13 cellular contexts compared by ENCODE assay signal in the genomic region with DNA sequence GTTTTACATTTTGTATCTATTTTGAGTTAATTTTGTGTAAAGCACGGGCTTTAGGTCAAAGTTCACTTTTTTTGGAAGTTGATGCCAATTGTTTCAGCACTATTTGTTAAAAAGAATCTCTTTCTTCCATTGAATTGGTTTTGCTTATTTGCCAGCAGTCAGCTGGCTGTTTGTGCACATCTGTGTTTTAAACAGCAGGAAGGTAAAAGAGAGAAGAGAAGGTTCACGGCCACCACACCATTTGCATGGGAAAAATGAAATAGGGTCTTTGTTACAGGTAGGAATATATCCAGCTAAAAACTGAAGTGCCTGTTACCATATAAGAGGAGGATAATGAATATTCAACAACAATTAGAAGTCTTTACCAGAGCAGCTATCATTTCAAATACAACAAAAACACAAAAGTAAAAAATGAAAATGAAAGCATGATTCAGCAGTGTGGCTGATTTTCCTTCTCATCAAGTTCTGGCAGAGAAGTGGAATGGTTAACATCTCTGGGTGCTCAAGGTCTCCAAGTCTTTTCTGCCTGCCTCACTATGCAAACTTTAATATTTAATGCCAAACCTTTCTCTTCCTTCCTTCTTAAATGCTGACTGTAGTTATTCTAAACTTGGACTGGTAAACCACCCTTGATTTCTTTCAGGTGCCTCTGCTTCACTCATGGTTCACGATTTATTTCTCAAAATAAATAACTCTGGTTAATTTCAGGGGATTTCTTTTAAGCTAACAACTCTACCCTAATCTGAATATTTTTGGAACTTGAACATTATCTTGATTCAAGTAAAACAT.
DNase-seq lines count a peak whose midpoint lies in the region; ATAC-seq, FAIRE-seq and TF ChIP-seq lines count a peak whose summit lies in the region.
"Had no signal": no experiment of that assay in that cellular context is flagged by ENCODE, and none has a peak within 500 bp of the region (broad histone marks: within the 10 kb centered on the region; RNA-seq: fewer than 3 reads in every experiment).

No MANE protein-coding gene starts in this region.

- no peaks in the 10 kb centered on the region for H3K4me1 Mint-ChIP-seq in CD8-positive, alpha-beta T cell (ENCODE audit: low read depth)

- H3K9ac ChIP-seq in colonic mucosa (ENCODE audit: low read depth in 2 of 2, low read length in 2 of 2) = no peak overlapping the region

- H3K4me1 ChIP-seq in body of pancreas (peaks cover 5% of the 10 kb centered on the region), colonic mucosa (no peaks in the 10 kb centered on the region)
- H3K4me1 ChIP-seq in CD8-positive, alpha-beta T cell (ENCODE audit: insufficient read depth, low read length) = no peaks in the 10 kb centered on the region
- H3K4me1 ChIP-seq: Caco-2 had no signal

- FAIRE-seq in GM18507 (lab: Jason Lieb, UNC) = peak; percentile 77
- FAIRE-seq: keratinocyte had no signal

- no peaks in the 10 kb centered on the region for H3K27me3 Mint-ChIP-seq in CD8-positive, alpha-beta T cell (ENCODE audit: low read depth)
- H3K27me3 Mint-ChIP-seq: natural killer cell treated with Interleukin-12 subunit alpha and Interleukin-12 subunit beta and Interleukin-15 and Interleukin-18, amount 100 ng/mL, for 72 hours had no signal

- no peaks in the 10 kb centered on the region for H3K9me3 ChIP-seq in body of pancreas
- H3K9me3 ChIP-seq in colonic mucosa = no peaks in the 10 kb centered on the region
- H3K9me3 ChIP-seq in CD8-positive, alpha-beta T cell (ENCODE audit: low read length) = no peaks in the 10 kb centered on the region
- H3K9me3 ChIP-seq: Caco-2 had no signal

- H3K27me3 ChIP-seq in body of pancreas (no peaks in the 10 kb centered on the region), colonic mucosa (no peaks in the 10 kb centered on the region)
- H3K27me3 ChIP-seq in CD8-positive, alpha-beta T cell (ENCODE audit: insufficient read depth, low read length) = no peaks in the 10 kb centered on the region

- no peaks in the 10 kb centered on the region for H3K36me3 Mint-ChIP-seq in CD8-positive, alpha-beta T cell
- H3K36me3 Mint-ChIP-seq: natural killer cell treated with Interleukin-12 subunit alpha and Interleukin-12 subunit beta and Interleukin-15 and Interleukin-18, amount 100 ng/mL, for 72 hours had no signal

- no peak overlapping the region for H3K27ac Mint-ChIP-seq in CD8-positive, alpha-beta T cell
- H3K27ac Mint-ChIP-seq: natural killer cell treated with Interleukin-12 subunit alpha and Interleukin-12 subunit beta and Interleukin-15 and Interleukin-18, amount 100 ng/mL, for 72 hours had no signal

- no peak overlapping the region for H3K4me3 Mint-ChIP-seq in CD8-positive, alpha-beta T cell
- H3K4me3 Mint-ChIP-seq: natural killer cell treated with Interleukin-12 subunit alpha and Interleukin-12 subunit beta and Interleukin-15 and Interleukin-18, amount 100 ng/mL, for 72 hours had no signal

- peaks cover 2% of the 10 kb centered on the region for H3K9me3 Mint-ChIP-seq in CD8-positive, alpha-beta T cell

- no peak for DNase-seq in GM18507 (ENCODE audit: extremely low spot score, insufficient read length, low read depth)
- DNase-seq in body of pancreas = no peak
- DNase-seq in colonic mucosa = no peak
- no peak for DNase-seq in CD1c-positive myeloid dendritic cell (ENCODE audit: extremely low spot score)
- no peak for DNase-seq in CD8-positive, alpha-beta T cell
- DNase-seq: Caco-2; stimulated activated naive CD4-positive, alpha-beta T cell had no signal

- H3K36me3 ChIP-seq in body of pancreas (replicated peaks in 1 of 2; ENCODE audit: insufficient read depth in 1 of 2, low read depth in 2 of 2) = no peaks in the 10 kb centered on the region
- no peaks in the 10 kb centered on the region for H3K36me3 ChIP-seq in colonic mucosa
- no peaks in the 10 kb centered on the region for H3K36me3 ChIP-seq in CD8-positive, alpha-beta T cell (ENCODE audit: insufficient read depth, low read length)

- TF ChIP-seq CTCF in body of pancreas (IDR thresholded peaks at IDR 0.05) = no peak
- no peak for TF ChIP-seq CTCF in colonic mucosa (IDR thresholded peaks at IDR 0.05)
- no peak for TF ChIP-seq CTCF in CD8-positive, alpha-beta T cell (IDR thresholded peaks at IDR 0.05)

- ATAC-seq in GM21528 (IDR thresholded peaks at IDR 0.05; ENCODE audit: low FRiP score, unreplicated experiment) (peak; percentile 73), HG03280 (IDR thresholded peaks at IDR 0.05; ENCODE audit: unreplicated experiment) (peak; percentile 73), body of pancreas (peak; percentile 47), GM18861 (IDR thresholded peaks at IDR 0.05; ENCODE audit: unreplicated experiment) (no peak)
- no peak for ATAC-seq in CD8-positive, alpha-beta T cell
- ATAC-seq: natural killer cell treated with Interleukin-12 subunit alpha and Interleukin-12 subunit beta and Interleukin-15 and Interleukin-18, amount 100 ng/mL, for 72 hours; Panc1 had no signal

- 31 to 35% methylated on average over 3 of the region's 3 CpGs for WGBS in body of pancreas, 2 donors

- no peak for TF ChIP-seq POLR2A in body of pancreas (IDR thresholded peaks at IDR 0.05)

- intact Hi-C loops in body of pancreas (cut with DNase I) (no loop called here), colonic mucosa (cut with DNase I) (no loop called here)
- intact Hi-C loops in CD8-positive, alpha-beta T cell (cut with DNase I, micrococcal nuclease) = no loop called here

- no peak overlapping the region for H3K27ac ChIP-seq in body of pancreas
- no peak overlapping the region for H3K27ac ChIP-seq in colonic mucosa
- H3K27ac ChIP-seq in CD8-positive, alpha-beta T cell (ENCODE audit: low read depth, low read length) = no peak overlapping the region

- H3K4me3 ChIP-seq in body of pancreas (no peak overlapping the region), colonic mucosa (no peak overlapping the region)
- no peak overlapping the region for H3K4me3 ChIP-seq in CD8-positive, alpha-beta T cell (ENCODE audit: low read depth, low read length)

- CTCF ChIA-PET in CD8-positive, alpha-beta T cell (lab: Charles Lee) = no interaction called here

- POLR2A ChIA-PET in CD8-positive, alpha-beta T cell (lab: Charles Lee) = no interaction called here

Comparison
In these comparisons a context has a peak if more than half of its experiments do, and no peak if none do; other contexts are left out.
1. ATAC-seq: peak in GM21528 (single experiment), HG03280 (single experiment) and body of pancreas (single experiment); none in CD8-positive, alpha-beta T cell (single experiment) and GM18861 (single experiment).